ENCODE assay signal across 9 cellular contexts in genomic region chr14:70886421-70887206, GRCh38. TPM values are rescaled to one million over a fixed set of nuclear protein-coding genes. Genes with fewer than 3 reads are reported as not detected.
A peak's percentile ranks its signal among the peaks of the same experiment; 100 is the strongest.
DNase-seq lines count a peak whose midpoint lies in the region; ATAC-seq and TF ChIP-seq lines count a peak whose summit lies in the region.
"Had no signal": no experiment of that assay in that cellular context is flagged by ENCODE, and none has a peak within 500 bp of the region (broad histone marks: within the 10 kb centered on the region; RNA-seq: fewer than 3 reads in every experiment).

No MANE protein-coding gene starts in this region.

- no peaks in the 10 kb centered on the region for H3K9me3 Mint-ChIP-seq in chondrocyte (ENCODE audit: low read depth)
- H3K9me3 Mint-ChIP-seq: brain had no signal

- no peaks in the 10 kb centered on the region for H3K36me3 Mint-ChIP-seq in chondrocyte (ENCODE audit: low read depth)
- H3K36me3 Mint-ChIP-seq: brain had no signal

- H3K4me1 ChIP-seq in suprapubic skin, result no peaks in the 10 kb centered on the region

- H3K4me3 ChIP-seq in GM12864 (ENCODE audit: low read depth, low read length) (peak overlapping the region; percentile 7; the same call in 1 of the 2 replicates), suprapubic skin (no peak overlapping the region)

- no peaks in the 10 kb centered on the region for H3K9me3 ChIP-seq in suprapubic skin

- no peak for TF ChIP-seq CTCF in GM12864 (IDR thresholded peaks at IDR 0.05; ENCODE audit: low read depth, low read length, missing control alignments)
- TF ChIP-seq CTCF in chondrocyte (IDR thresholded peaks at IDR 0.05), result no peak
- TF ChIP-seq CTCF in suprapubic skin (IDR thresholded peaks at IDR 0.05), result no peak

- ATAC-seq in GM21717 (IDR thresholded peaks at IDR 0.05; ENCODE audit: unreplicated experiment), result peak; percentile 42
- no peak for ATAC-seq in GM19351 (IDR thresholded peaks at IDR 0.05; ENCODE audit: unreplicated experiment)

- peaks cover 52% of the 10 kb centered on the region for H3K4me1 Mint-ChIP-seq in chondrocyte (ENCODE audit: low read depth)

- H3K27me3 Mint-ChIP-seq in chondrocyte (ENCODE audit: low read depth), result no peaks in the 10 kb centered on the region

- no peak overlapping the region for H3K4me3 Mint-ChIP-seq in chondrocyte (ENCODE audit: unreplicated experiment)
- H3K4me3 Mint-ChIP-seq: brain had no signal

- no peak for TF ChIP-seq EP300 in suprapubic skin (IDR thresholded peaks at IDR 0.05)

- no peak for DNase-seq in GM12864 (ENCODE audit: low read depth)
- peak; percentile 93 for DNase-seq in NOMO-1 treated with DMSO at 0.1 percent for 48 hours (lab: John Stamatoyannopoulos, UW; ENCODE audit: unreplicated experiment)
- no peak for DNase-seq in chondrocyte (ENCODE audit: low spot score)
- DNase-seq in suprapubic skin (ENCODE audit: low spot score in 2 of 2), result no peak
- no peak for DNase-seq in OCI-M2 (lab: John Stamatoyannopoulos, UW; ENCODE audit: unreplicated experiment)
- DNase-seq in DMS114 treated with DMSO at 0.1 percent for 48 hours (lab: John Stamatoyannopoulos, UW; ENCODE audit: unreplicated experiment), result no peak

- H3K27me3 ChIP-seq in suprapubic skin, result no peaks in the 10 kb centered on the region

- 66% methylated on average over 5 of the region's 5 CpGs for WGBS in suprapubic skin

- no peak for TF ChIP-seq POLR2A in suprapubic skin (IDR thresholded peaks at IDR 0.05)

- peak overlapping the region; percentile 34 for H3K27ac ChIP-seq in suprapubic skin

- no peaks in the 10 kb centered on the region for H3K36me3 ChIP-seq in suprapubic skin

- H3K27ac Mint-ChIP-seq in chondrocyte (ENCODE audit: unreplicated experiment), result peak overlapping the region; percentile 33

RNA-seq across cellular contexts. Expression of gene PCNX1, which starts 20.6 kb away (rescaled TPM):
- total RNA-seq in chondrocyte (54.3 to 69.5 TPM (median 62.4 TPM) in 3 replicates), suprapubic skin (10 to 100 TPM; 22.0 to 95.4 (median 29.7) TPM)
